29 cellular contexts compared by ENCODE assay signal in the genomic region with DNA sequence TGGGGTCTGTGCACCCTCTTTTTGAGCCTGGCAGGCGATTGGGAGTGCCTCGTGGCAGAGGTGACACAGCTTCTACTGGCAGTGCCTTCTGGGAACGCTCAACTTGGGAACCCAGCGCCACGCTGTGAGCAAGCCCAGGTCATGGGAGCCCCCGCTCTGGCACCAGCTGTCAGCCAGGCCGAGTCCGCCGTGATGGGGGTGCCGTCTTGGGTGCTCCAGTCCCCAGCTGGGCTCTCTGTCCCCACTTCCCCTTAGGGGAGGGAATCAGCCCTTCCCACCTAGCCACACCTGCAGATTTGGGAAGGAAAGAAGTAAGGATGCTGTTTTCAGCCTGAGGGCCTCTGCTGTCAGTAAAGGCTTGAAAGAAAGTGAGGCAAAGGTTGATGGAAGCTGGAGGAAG.
"Had no signal": no experiment of that assay in that cellular context is flagged by ENCODE, and none has a peak within 500 bp of the region (broad histone marks: within the 10 kb centered on the region; RNA-seq: fewer than 3 reads in every experiment).

No MANE protein-coding gene starts in this region.

- ATAC-seq: activated CD4-positive, alpha-beta T cell treated with anti-CD3 and anti-CD28 coated beads for 36 hours had no signal

- H3K4me2 ChIP-seq: SK-N-SH had no signal

- H3K27me3 Mint-ChIP-seq: activated CD4-positive, alpha-beta T cell treated with anti-CD3 and anti-CD28 coated beads for 36 hours had no signal

- DNase-seq: activated CD4-positive, alpha-beta memory T cell treated with anti-CD3 and anti-CD28 coated beads, Interleukin-2, amount 10 ng/mL, durations not matched to agents 7 days and 5 days; activated CD4-positive, alpha-beta T cell treated with anti-CD3 and anti-CD28 coated beads for 36 hours; activated CD4-positive, alpha-beta T cell treated with anti-CD3 and anti-CD28 coated beads, Interleukin-2, amount 50 U/mL, for 1 hour; activated CD8-positive, alpha-beta memory T cell treated with anti-CD3 and anti-CD28 coated beads, Interleukin-2, amount 50 U/mL, for 4 hours; activated gamma-delta T cell treated with Interleukin-2 at 50 U/mL for 16 hours; activated naive CD4-positive, alpha-beta T cell treated with anti-CD3 and anti-CD28 coated beads, Interleukin-2, amount 10 ng/mL, durations not matched to agents 7 days and 5 days; activated naive CD8-positive, alpha-beta T cell treated with anti-CD3 and anti-CD28 coated beads, Interleukin-2, amount 10 ng/mL, durations not matched to agents 7 days and 5 days; activated T-cell treated with anti-CD3 and anti-CD28 coated beads, Interleukin-2, amount 50 U/mL, for 72 hours; adrenal gland; anterior cingulate cortex; caudate nucleus; colonic mucosa; MG63; NCI-H1092 treated with DMSO at 0.1 percent for 48 hours; NCI-H1417 treated with DMSO at 0.1 percent for 48 hours; NCI-H1694; NCI-H2029; NCI-H2107; NCI-H2171 treated with DMSO at 0.1 percent for 48 hours; NCI-H226; NCI-H510A; NCI-H526 treated with DMSO at 0.1 percent for 48 hours; NCI-H82; SJCRH30; SK-N-SH; T-helper 1 cell; WERI-Rb-1 had no signal

- H3K9me3 ChIP-seq: adrenal gland, colonic mucosa, MG63, SK-N-SH had no signal

- H3K4me3 Mint-ChIP-seq: activated CD4-positive, alpha-beta memory T cell treated with anti-CD3 and anti-CD28 coated beads, Interleukin-2, amount 10 ng/mL, durations not matched to agents 7 days and 5 days; activated CD4-positive, alpha-beta T cell treated with anti-CD3 and anti-CD28 coated beads for 36 hours; activated naive CD4-positive, alpha-beta T cell treated with anti-CD3 and anti-CD28 coated beads, Interleukin-2, amount 10 ng/mL, durations not matched to agents 7 days and 5 days; activated naive CD8-positive, alpha-beta T cell treated with anti-CD3 and anti-CD28 coated beads, Interleukin-2, amount 10 ng/mL, durations not matched to agents 7 days and 5 days; activated T-cell treated with anti-CD3 and anti-CD28 coated beads, Interleukin-2, amount 50 U/mL, for 72 hours had no signal

- H3K9me3 Mint-ChIP-seq: activated CD4-positive, alpha-beta memory T cell treated with anti-CD3 and anti-CD28 coated beads, Interleukin-2, amount 10 ng/mL, durations not matched to agents 7 days and 5 days; activated T-cell treated with anti-CD3 and anti-CD28 coated beads, Interleukin-2, amount 50 U/mL, for 72 hours had no signal

- H3K4me3 ChIP-seq: adrenal gland, breast epithelium, colonic mucosa, MG63, SJCRH30 had no signal

- H3K27me3 ChIP-seq: colonic mucosa, MG63 had no signal

- H3K36me3 ChIP-seq: adrenal gland, breast epithelium, colonic mucosa, MG63, SJCRH30 had no signal

- H3K9ac ChIP-seq: SK-N-SH had no signal

- H3K27ac ChIP-seq: adrenal gland, breast epithelium, colonic mucosa, SJCRH30, WERI-Rb-1 had no signal

- H3K27ac Mint-ChIP-seq: activated CD4-positive, alpha-beta memory T cell treated with anti-CD3 and anti-CD28 coated beads, Interleukin-2, amount 10 ng/mL, durations not matched to agents 7 days and 5 days; activated CD4-positive, alpha-beta T cell treated with anti-CD3 and anti-CD28 coated beads for 36 hours; activated naive CD8-positive, alpha-beta T cell treated with anti-CD3 and anti-CD28 coated beads, Interleukin-2, amount 10 ng/mL, durations not matched to agents 7 days and 5 days; activated T-cell treated with anti-CD3 and anti-CD28 coated beads, Interleukin-2, amount 50 U/mL, for 72 hours; activated T-helper 2 cell treated with anti-CD3 and anti-CD28 coated beads, Interferon-gamma antibody, Interleukin-2, Interleukin-4, amounts not matched to agents 10 μg/mL and 5 μg/mL and 100 μg/mL, durations not matched to agents 14 hours and 24 hours and 36 hours had no signal

- H3K4me1 ChIP-seq: adrenal gland, breast epithelium, colonic mucosa, SJCRH30 had no signal
